ENCODE assay signal across 26 cellular contexts in the genomic region with DNA sequence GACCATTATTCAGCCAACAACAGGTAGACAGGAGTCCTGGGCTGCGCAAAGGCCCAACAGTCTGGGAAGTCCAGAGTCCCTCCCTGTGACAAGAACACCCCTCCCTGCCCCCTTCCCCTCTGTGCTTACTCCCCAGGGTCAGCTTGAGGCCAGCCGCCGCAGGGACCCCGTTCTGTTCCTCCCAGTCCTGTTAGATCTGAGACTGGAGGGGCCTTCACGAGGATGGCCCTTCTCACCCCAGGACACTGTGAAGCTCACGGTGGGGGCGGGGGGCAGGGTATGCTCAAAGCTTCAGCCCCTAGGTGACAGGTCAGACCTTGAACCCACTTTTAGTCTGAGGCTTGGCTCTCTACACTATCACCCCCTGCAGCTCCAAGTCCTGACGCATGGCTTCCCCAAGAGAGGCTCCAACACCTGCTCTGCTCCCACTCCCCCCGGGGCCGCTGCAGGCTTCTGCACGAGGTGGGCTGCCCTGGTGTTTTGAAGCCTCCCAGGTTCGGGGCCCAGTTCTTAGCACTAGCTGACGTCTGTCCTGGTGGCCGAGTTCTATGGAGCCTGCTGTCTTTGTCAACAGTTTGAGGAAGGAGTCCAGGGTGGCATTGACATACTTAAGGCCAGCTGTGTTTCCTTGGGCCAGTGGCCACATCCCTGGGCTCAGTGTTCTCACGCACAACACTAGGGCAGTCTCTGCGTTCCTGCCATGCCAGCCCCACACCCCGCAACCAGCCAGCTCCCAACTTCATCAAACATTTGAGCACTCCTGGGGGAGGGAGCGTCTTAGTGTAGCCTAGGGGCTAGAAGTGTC. TPM values are rescaled to one million over a fixed set of nuclear protein-coding genes. Genes with fewer than 3 reads are reported as not detected.
A peak's percentile ranks its signal among the peaks of the same experiment; 100 is the strongest.
DNase-seq lines count a peak whose midpoint lies in the region; ATAC-seq, FAIRE-seq and TF ChIP-seq lines count a peak whose summit lies in the region.
"Had no signal": no experiment of that assay in that cellular context is flagged by ENCODE, and none has a peak within 500 bp of the region (broad histone marks: within the 10 kb centered on the region; RNA-seq: fewer than 3 reads in every experiment).

No MANE protein-coding gene starts in this region.

- no peak overlapping the region for H3K4me3 ChIP-seq in heart right ventricle
- H3K4me3 ChIP-seq: gastrocnemius medialis, Peyer's patch, uterus had no signal

- ATAC-seq in heart right ventricle (no peak), HG03354 (IDR thresholded peaks at IDR 0.05; ENCODE audit: poor library complexity, severe bottlenecking, unreplicated experiment) (no peak), GM19467 (IDR thresholded peaks at IDR 0.05; ENCODE audit: unreplicated experiment) (no peak)
- ATAC-seq: activated CD4-positive, CD25-positive, alpha-beta regulatory T cell treated with anti-CD3 and anti-CD28 coated beads, Interleukin-2, amount 50 U/mL, for 24 hours; gastrocnemius medialis; naive thymus-derived CD4-positive, alpha-beta T cell; SK-N-SH treated with all-trans-retinoic acid at 6 μM for 48 hours had no signal

- DNase-seq in cardiac septum (ENCODE audit: low spot score) (peak; percentile 56), heart right ventricle (no peak), brain pericyte (ENCODE audit: low read depth, low spot score) (peak; percentile 80), myocyte (ENCODE audit: low read depth) (peak; percentile 84), urothelium cell line (ENCODE audit: low spot score) (no peak), anterior cingulate cortex (lab: John Stamatoyannopoulos, UW) (no peak)
- DNase-seq: activated CD8-positive, alpha-beta memory T cell treated with anti-CD3 and anti-CD28 coated beads for 24 hours; activated naive CD8-positive, alpha-beta T cell treated with anti-CD3 and anti-CD28 coated beads for 36 hours; caudate nucleus; erythroblast; H9; naive thymus-derived CD4-positive, alpha-beta T cell; NCI-H1694 treated with DMSO at 0.1 percent for 48 hours; NCI-H226; small intestine; stimulated activated CD4-positive, alpha-beta T cell treated with anti-CD3 and anti-CD28 coated beads, Interleukin-4, amount 100 ng/mL, for 24 hours; T1000 had no signal

- 88 to 92% methylated on average over 18 of the region's 18 CpGs for WGBS in heart right ventricle, 2 donors

- H3K9me3 ChIP-seq in heart right ventricle: no peaks in the 10 kb centered on the region
- H3K9me3 ChIP-seq: gastrocnemius medialis, Peyer's patch, uterus had no signal

- H3K27me3 ChIP-seq in heart right ventricle: no peaks in the 10 kb centered on the region
- H3K27me3 ChIP-seq: gastrocnemius medialis, Peyer's patch, uterus had no signal

- peak; percentile 20 for FAIRE-seq in urothelium cell line (lab: Jason Lieb, UNC)
- FAIRE-seq: G401.6, small intestine had no signal

- intact Hi-C loops in cardiac septum (cut with DNase I): no loop called here
- intact Hi-C loops in heart right ventricle (cut with DNase I): loop anchor here in 1 of 10 donors (10.0 kb wide), 1 partner anchor 149 kb away; no protein-coding TSS in a partner anchor

- H3K27ac ChIP-seq in heart right ventricle: no peak overlapping the region
- H3K27ac ChIP-seq: C4-2B, gastrocnemius medialis, Peyer's patch, uterus had no signal

- no peaks in the 10 kb centered on the region for H3K36me3 ChIP-seq in heart right ventricle
- H3K36me3 ChIP-seq: gastrocnemius medialis, Peyer's patch, uterus had no signal

- TF ChIP-seq CTCF in heart right ventricle (IDR thresholded peaks at IDR 0.05): no peak

- H3K4me1 ChIP-seq in heart right ventricle: peaks cover 0 to 5% (median 0%) of the 10 kb centered on the region in 9 donors
- H3K4me1 ChIP-seq: uterus had no signal

RNA-seq across cellular contexts. Expression of a gene that starts 37.2 kb away (rescaled TPM):
- total RNA-seq in cardiac septum: 21.6 TPM
- 10 to 100 TPM; 15.8 to 49.2 (median 22.8) TPM for total RNA-seq in heart right ventricle
- 10 to 100 TPM; 31.8 to 46.4 TPM for polyA plus RNA-seq in heart right ventricle
- total RNA-seq in myocyte: 91.6 and 102 TPM in 2 replicates
- polyA plus RNA-seq in myocyte (2012): 53.4 TPM

Comparison
In these comparisons a context has a peak if more than half of its experiments do, and no peak if none do; other contexts are left out.
1. DNase-seq: peak in cardiac septum (single experiment), brain pericyte (single experiment) and myocyte (single experiment); none in heart right ventricle (0 of 2), urothelium cell line (single experiment) and anterior cingulate cortex (0 of 58).